ENCODE assay signal across 34 cellular contexts in the genomic region with DNA sequence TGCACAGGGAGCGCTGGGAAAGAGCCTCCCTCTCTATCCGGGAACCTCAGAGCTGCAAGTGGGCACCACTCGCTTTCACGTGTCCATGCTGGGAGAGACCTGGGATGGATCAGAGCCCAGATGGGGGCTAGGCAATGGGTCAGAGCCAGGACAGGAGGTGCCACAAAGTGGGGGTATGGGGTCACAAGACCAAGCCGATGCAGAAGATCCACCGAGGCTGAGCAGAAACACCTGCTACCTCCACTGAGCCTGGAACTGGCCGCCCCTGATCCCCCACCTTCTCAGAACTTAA.
"Had no signal": no experiment of that assay in that cellular context is flagged by ENCODE, and none has a peak within 500 bp of the region (broad histone marks: within the 10 kb centered on the region; RNA-seq: fewer than 3 reads in every experiment).

No MANE protein-coding gene starts in this region.

- H3K36me3 ChIP-seq: ascending aorta, cardiac muscle cell, WERI-Rb-1 had no signal

- H3K27me3 ChIP-seq: ascending aorta, cardiac muscle cell had no signal

- DNase-seq: activated CD4-positive, alpha-beta memory T cell treated with anti-CD3 and anti-CD28 coated beads, Interleukin-2, amount 10 ng/mL, durations not matched to agents 7 days and 5 days; activated CD4-positive, alpha-beta T cell treated with anti-CD3 and anti-CD28 coated beads for 1 hour; activated CD4-positive, alpha-beta T cell treated with anti-CD3 and anti-CD28 coated beads for 36 hours; activated CD4-positive, alpha-beta T cell treated with anti-CD3 and anti-CD28 coated beads for 48 hours; activated CD4-positive, alpha-beta T cell treated with anti-CD3 and anti-CD28 coated beads, Interleukin-2, amount 10 ng/mL, durations not matched to agents 7 days and 5 days; activated CD4-positive, alpha-beta T cell treated with anti-CD3 and anti-CD28 coated beads, Interleukin-2, amount 50 U/mL, for 48 hours; activated CD4-positive, CD25-positive, alpha-beta regulatory T cell; activated CD8-positive, alpha-beta memory T cell treated with anti-CD3 and anti-CD28 coated beads for 24 hours; activated CD8-positive, alpha-beta memory T cell treated with anti-CD3 and anti-CD28 coated beads, Interleukin-2, amount 10 ng/mL, durations not matched to agents 7 days and 5 days; activated CD8-positive, alpha-beta memory T cell treated with anti-CD3 and anti-CD28 coated beads, Interleukin-2, amount 50 U/mL, for 48 hours; activated CD8-positive, alpha-beta T cell treated with anti-CD3 and anti-CD28 coated beads, Interleukin-2, amount 10 ng/mL, durations not matched to agents 7 days and 5 days; activated effector memory CD4-positive, alpha-beta T cell treated with Interleukin-2 at 50 U/mL for 16 hours; activated gamma-delta T cell; activated naive CD4-positive, alpha-beta T cell treated with anti-CD3 and anti-CD28 coated beads, Interleukin-2, amount 10 ng/mL, durations not matched to agents 7 days and 5 days; activated naive CD4-positive, alpha-beta T cell treated with Interleukin-2 at 50 U/mL for 16 hours; activated naive CD8-positive, alpha-beta T cell treated with anti-CD3 and anti-CD28 coated beads, Interleukin-2, amount 10 ng/mL, durations not matched to agents 7 days and 5 days; activated naive CD8-positive, alpha-beta T cell treated with anti-CD3 and anti-CD28 coated beads, Interleukin-2, amount 50 U/mL, for 24 hours; activated T-cell treated with anti-CD3 and anti-CD28 coated beads, Interleukin-2, amount 50 U/mL, for 24 hours; activated T-cell treated with anti-CD3 and anti-CD28 coated beads, Interleukin-2, amount 50 U/mL, for 48 hours; amygdala; T-helper 9 cell; WERI-Rb-1 had no signal

- H3K4me1 Mint-ChIP-seq: activated CD4-positive, alpha-beta T cell treated with anti-CD3 and anti-CD28 coated beads, Interleukin-2, amount 10 ng/mL, durations not matched to agents 7 days and 5 days; activated naive CD8-positive, alpha-beta T cell treated with anti-CD3 and anti-CD28 coated beads, Interleukin-2, amount 10 ng/mL, durations not matched to agents 7 days and 5 days; activated naive CD8-positive, alpha-beta T cell treated with anti-CD3 and anti-CD28 coated beads, Interleukin-2, amount 50 U/mL, for 24 hours; brain; WTC11 had no signal

- H3K27ac ChIP-seq: ascending aorta, cardiac muscle cell, WERI-Rb-1 had no signal

- ATAC-seq: activated CD4-positive, alpha-beta T cell treated with anti-CD3 and anti-CD28 coated beads for 36 hours; activated CD4-positive, CD25-positive, alpha-beta regulatory T cell treated with anti-CD3 and anti-CD28 coated beads, Interleukin-2, amount 50 U/mL, for 24 hours; activated CD8-positive, alpha-beta memory T cell treated with anti-CD3 and anti-CD28 coated beads, Interleukin-2, amount 10 ng/mL, durations not matched to agents 7 days and 5 days; activated CD8-positive, alpha-beta T cell treated with anti-CD3 and anti-CD28 coated beads, Interleukin-2, amount 10 ng/mL, durations not matched to agents 7 days and 5 days; activated naive CD8-positive, alpha-beta T cell treated with anti-CD3 and anti-CD28 coated beads, Interleukin-2, amount 50 U/mL, for 24 hours; WTC11 had no signal

- H3K9me3 ChIP-seq: ascending aorta had no signal

- H3K27me3 Mint-ChIP-seq: activated CD4-positive, alpha-beta memory T cell treated with anti-CD3 and anti-CD28 coated beads, Interleukin-2, amount 10 ng/mL, durations not matched to agents 7 days and 5 days; activated CD4-positive, alpha-beta T cell treated with anti-CD3 and anti-CD28 coated beads, Interleukin-2, amount 10 ng/mL, durations not matched to agents 7 days and 5 days; activated naive CD4-positive, alpha-beta T cell treated with anti-CD3 and anti-CD28 coated beads, Interleukin-2, amount 10 ng/mL, durations not matched to agents 7 days and 5 days; activated naive CD4-positive, alpha-beta T cell treated with anti-CD3 and anti-CD28 coated beads, Interleukin-2, amount 50 U/mL, for 24 hours; activated naive CD8-positive, alpha-beta T cell; activated naive CD8-positive, alpha-beta T cell treated with anti-CD3 and anti-CD28 coated beads, Interleukin-2, amount 10 ng/mL, durations not matched to agents 7 days and 5 days; activated naive CD8-positive, alpha-beta T cell treated with anti-CD3 and anti-CD28 coated beads, Interleukin-2, amount 50 U/mL, for 24 hours; activated T-cell treated with anti-CD3 and anti-CD28 coated beads, Interleukin-2, amount 50 U/mL, for 24 hours had no signal

- FAIRE-seq: bronchial epithelial cell, TTC549 had no signal

- H3K4me1 ChIP-seq: ascending aorta had no signal

- H3K9me3 Mint-ChIP-seq: activated CD4-positive, alpha-beta memory T cell treated with anti-CD3 and anti-CD28 coated beads, Interleukin-2, amount 10 ng/mL, durations not matched to agents 7 days and 5 days; activated CD4-positive, alpha-beta T cell treated with anti-CD3 and anti-CD28 coated beads, Interleukin-2, amount 10 ng/mL, durations not matched to agents 7 days and 5 days; activated naive CD4-positive, alpha-beta T cell treated with anti-CD3 and anti-CD28 coated beads, Interleukin-2, amount 10 ng/mL, durations not matched to agents 7 days and 5 days; activated naive CD4-positive, alpha-beta T cell treated with anti-CD3 and anti-CD28 coated beads, Interleukin-2, amount 50 U/mL, for 24 hours; activated naive CD8-positive, alpha-beta T cell treated with anti-CD3 and anti-CD28 coated beads, Interleukin-2, amount 10 ng/mL, durations not matched to agents 7 days and 5 days; activated naive CD8-positive, alpha-beta T cell treated with anti-CD3 and anti-CD28 coated beads, Interleukin-2, amount 50 U/mL, for 24 hours; activated T-cell treated with anti-CD3 and anti-CD28 coated beads, Interleukin-2, amount 50 U/mL, for 24 hours; activated T-helper 2 cell treated with anti-CD3 and anti-CD28 coated beads, Interferon-gamma antibody, Interleukin-2, Interleukin-4, amounts not matched to agents 10 μg/mL and 5 μg/mL and 100 μg/mL, durations not matched to agents 14 hours and 24 hours and 36 hours; T-helper 1 cell treated with Interleukin-12 subunit alpha and Interleukin-12 subunit beta and Interleukin-4 antibody, amounts not matched to agents 30 μg/mL and 1 μg/mL, for 36 hours; T-helper 2 cell treated with Interferon-gamma antibody and Interleukin-4, amounts not matched to agents 5 μg/mL and 100 μg/mL, for 36 hours; WTC11 had no signal

- H3K4me3 ChIP-seq: ascending aorta, cardiac muscle cell had no signal

- H3K4me3 Mint-ChIP-seq: activated CD4-positive, alpha-beta memory T cell treated with anti-CD3 and anti-CD28 coated beads, Interleukin-2, amount 10 ng/mL, durations not matched to agents 7 days and 5 days; activated CD4-positive, alpha-beta T cell treated with anti-CD3 and anti-CD28 coated beads for 36 hours; activated CD4-positive, alpha-beta T cell treated with anti-CD3 and anti-CD28 coated beads, Interleukin-2, amount 10 ng/mL, durations not matched to agents 7 days and 5 days; activated CD8-positive, alpha-beta memory T cell treated with anti-CD3 and anti-CD28 coated beads, Interleukin-2, amount 10 ng/mL, durations not matched to agents 7 days and 5 days; activated CD8-positive, alpha-beta T cell treated with anti-CD3 and anti-CD28 coated beads, Interleukin-2, amount 10 ng/mL, durations not matched to agents 7 days and 5 days; activated naive CD4-positive, alpha-beta T cell treated with anti-CD3 and anti-CD28 coated beads, Interleukin-2, amount 10 ng/mL, durations not matched to agents 7 days and 5 days; activated naive CD4-positive, alpha-beta T cell treated with anti-CD3 and anti-CD28 coated beads, Interleukin-2, amount 50 U/mL, for 24 hours; activated naive CD8-positive, alpha-beta T cell; activated naive CD8-positive, alpha-beta T cell treated with anti-CD3 and anti-CD28 coated beads, Interleukin-2, amount 10 ng/mL, durations not matched to agents 7 days and 5 days; activated naive CD8-positive, alpha-beta T cell treated with anti-CD3 and anti-CD28 coated beads, Interleukin-2, amount 50 U/mL, for 24 hours; activated T-cell treated with anti-CD3 and anti-CD28 coated beads, Interleukin-2, amount 50 U/mL, for 24 hours; T-helper 1 cell treated with Interleukin-12 subunit alpha and Interleukin-12 subunit beta and Interleukin-4 antibody, amounts not matched to agents 30 μg/mL and 1 μg/mL, for 36 hours; T-helper 2 cell treated with Interferon-gamma antibody and Interleukin-4, amounts not matched to agents 5 μg/mL and 100 μg/mL, for 36 hours; WTC11 had no signal

- H3K36me3 Mint-ChIP-seq: activated CD8-positive, alpha-beta memory T cell treated with anti-CD3 and anti-CD28 coated beads, Interleukin-2, amount 10 ng/mL, durations not matched to agents 7 days and 5 days; activated naive CD4-positive, alpha-beta T cell treated with anti-CD3 and anti-CD28 coated beads, Interleukin-2, amount 10 ng/mL, durations not matched to agents 7 days and 5 days; activated naive CD4-positive, alpha-beta T cell treated with anti-CD3 and anti-CD28 coated beads, Interleukin-2, amount 50 U/mL, for 24 hours; activated naive CD8-positive, alpha-beta T cell; activated naive CD8-positive, alpha-beta T cell treated with anti-CD3 and anti-CD28 coated beads, Interleukin-2, amount 10 ng/mL, durations not matched to agents 7 days and 5 days; brain; WTC11 had no signal

- H3K27ac Mint-ChIP-seq: activated CD4-positive, alpha-beta memory T cell treated with anti-CD3 and anti-CD28 coated beads, Interleukin-2, amount 10 ng/mL, durations not matched to agents 7 days and 5 days; activated CD4-positive, alpha-beta T cell treated with anti-CD3 and anti-CD28 coated beads for 36 hours; activated CD4-positive, alpha-beta T cell treated with anti-CD3 and anti-CD28 coated beads, Interleukin-2, amount 10 ng/mL, durations not matched to agents 7 days and 5 days; activated CD8-positive, alpha-beta memory T cell treated with anti-CD3 and anti-CD28 coated beads, Interleukin-2, amount 10 ng/mL, durations not matched to agents 7 days and 5 days; activated CD8-positive, alpha-beta T cell treated with anti-CD3 and anti-CD28 coated beads, Interleukin-2, amount 10 ng/mL, durations not matched to agents 7 days and 5 days; activated naive CD4-positive, alpha-beta T cell treated with anti-CD3 and anti-CD28 coated beads, Interleukin-2, amount 10 ng/mL, durations not matched to agents 7 days and 5 days; activated naive CD4-positive, alpha-beta T cell treated with anti-CD3 and anti-CD28 coated beads, Interleukin-2, amount 50 U/mL, for 24 hours; activated naive CD8-positive, alpha-beta T cell; activated naive CD8-positive, alpha-beta T cell treated with anti-CD3 and anti-CD28 coated beads, Interleukin-2, amount 10 ng/mL, durations not matched to agents 7 days and 5 days; activated naive CD8-positive, alpha-beta T cell treated with anti-CD3 and anti-CD28 coated beads, Interleukin-2, amount 50 U/mL, for 24 hours; activated T-cell treated with anti-CD3 and anti-CD28 coated beads, Interleukin-2, amount 50 U/mL, for 24 hours; activated T-helper 2 cell treated with anti-CD3 and anti-CD28 coated beads, Interferon-gamma antibody, Interleukin-2, Interleukin-4, amounts not matched to agents 10 μg/mL and 5 μg/mL and 100 μg/mL, durations not matched to agents 14 hours and 24 hours and 36 hours; T-helper 1 cell treated with Interleukin-12 subunit alpha and Interleukin-12 subunit beta and Interleukin-4 antibody, amounts not matched to agents 30 μg/mL and 1 μg/mL, for 36 hours; T-helper 2 cell treated with Interferon-gamma antibody and Interleukin-4, amounts not matched to agents 5 μg/mL and 100 μg/mL, for 36 hours; WTC11 had no signal
